21 cellular contexts compared by ENCODE assay signal in genomic region chr10:108836362-108836761, GRCh38.
A peak's percentile ranks its signal among the peaks of the same experiment; 100 is the strongest.
DNase-seq lines count a peak whose midpoint lies in the region; ATAC-seq lines count a peak whose summit lies in the region.
"Had no signal": no experiment of that assay in that cellular context is flagged by ENCODE, and none has a peak within 500 bp of the region (broad histone marks: within the 10 kb centered on the region; RNA-seq: fewer than 3 reads in every experiment).

No MANE protein-coding gene starts in this region.

- ATAC-seq in GM18868 (IDR thresholded peaks at IDR 0.05; ENCODE audit: unreplicated experiment) (peak; percentile 83), HG03159 (IDR thresholded peaks at IDR 0.05; ENCODE audit: unreplicated experiment) (peak; percentile 67), HG03565 (IDR thresholded peaks at IDR 0.05; ENCODE audit: unreplicated experiment) (peak; percentile 53), HG02588 (IDR thresholded peaks at IDR 0.05; ENCODE audit: unreplicated experiment) (no peak)
- ATAC-seq: Right ventricle myocardium inferior had no signal

- DNase-seq in renal cortical epithelial cell (ENCODE audit: low read depth) (peak; percentile 54), 8988T (no peak)
- no peak for DNase-seq in stimulated activated naive CD4-positive, alpha-beta T cell treated with Interleukin-2 at 50 U/mL for 16 hours (lab: John Stamatoyannopoulos, UW)
- DNase-seq: BE2C, DMS79 treated with DMSO at 0.1 percent for 48 hours, H7, HFFc6, Karpas-422, MV-4-11, NCI-H1694, NCI-H2081, NCI-H2171, NCI-H345, NCI-H524, NCI-H774, OCI-M1 had no signal
